ENCODE assay signal across 8 cellular contexts in the genomic region with DNA sequence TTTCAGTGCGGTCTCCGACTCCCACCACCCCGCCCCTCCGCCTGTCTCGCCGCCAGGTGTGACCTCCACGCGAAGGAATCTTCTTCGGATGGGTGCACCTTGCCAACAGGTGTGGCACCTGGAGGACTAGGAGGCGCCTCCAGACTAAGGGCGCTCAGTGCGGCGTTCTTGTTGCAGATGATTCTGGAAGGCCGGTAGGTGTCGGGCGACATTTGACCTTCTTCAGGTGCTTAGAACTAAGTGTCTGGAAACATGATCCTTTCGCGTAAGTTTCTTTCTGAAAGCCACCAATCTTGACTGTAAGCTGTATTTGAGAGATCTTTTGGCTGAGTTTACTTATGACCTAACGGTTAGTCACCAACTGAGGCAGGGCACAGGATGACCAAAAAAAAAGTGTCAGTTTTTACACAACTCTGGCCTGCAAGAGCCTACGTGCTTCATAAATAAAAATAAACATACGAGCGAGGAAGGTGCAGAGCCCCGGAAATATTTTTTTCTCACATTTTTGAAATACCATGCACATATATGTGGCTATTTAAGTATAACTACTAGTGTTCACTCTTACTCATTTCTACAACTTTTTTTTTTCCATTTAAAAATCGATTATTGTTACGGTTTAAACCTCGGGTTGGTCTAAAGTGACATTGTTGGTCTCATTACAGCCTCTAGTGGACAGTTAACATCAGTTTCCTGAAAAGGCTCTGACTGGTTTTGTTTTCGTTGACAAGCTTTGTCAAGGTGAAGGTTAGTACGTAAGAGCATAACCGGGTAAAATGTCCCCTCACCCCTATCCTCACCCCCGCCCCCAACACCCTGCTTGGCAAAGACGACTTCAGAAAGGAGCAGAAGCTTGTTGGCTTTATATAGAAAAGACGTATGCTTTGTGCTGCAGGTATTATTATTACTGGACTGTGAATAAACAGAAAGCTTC. TPM values are rescaled to one million over a fixed set of nuclear protein-coding genes. Genes with fewer than 3 reads are reported as not detected.
DNase-seq lines count a peak whose midpoint lies in the region; ATAC-seq and TF ChIP-seq lines count a peak whose summit lies in the region.

No MANE protein-coding gene starts in this region.

- no peaks in the 10 kb centered on the region for H3K9me3 ChIP-seq in osteoblast (ENCODE audit: low read depth, low read length)

- TF ChIP-seq CTCF in osteoblast (IDR thresholded peaks at IDR 0.05; ENCODE audit: extremely low read depth, low read depth, low read length): peak; percentile 79

- peaks cover 60% of the 10 kb centered on the region for H3K4me1 ChIP-seq in osteoblast (ENCODE audit: insufficient read depth, low read length)

- H4K20me1 ChIP-seq in osteoblast (ENCODE audit: insufficient read depth, low read length): peaks cover 6% of the 10 kb centered on the region

- peaks cover 53% of the 10 kb centered on the region for H3K4me1 Mint-ChIP-seq in activated naive CD4-positive, alpha-beta T cell treated with anti-CD3 and anti-CD28 coated beads for 36 hours (ENCODE audit: low read depth)

- H3K4me2 ChIP-seq in osteoblast (ENCODE audit: insufficient read depth, low read length): peak overlapping the region; percentile 99

- peak overlapping the region; percentile 85 for H3K27ac Mint-ChIP-seq in activated naive CD4-positive, alpha-beta T cell treated with anti-CD3 and anti-CD28 coated beads for 36 hours

- peak overlapping the region; percentile 94 for H3K27ac ChIP-seq in osteoblast (ENCODE audit: low read depth, low read length)

- H3K36me3 ChIP-seq in osteoblast (ENCODE audit: insufficient read depth, low read length): no peaks in the 10 kb centered on the region

- H3K9me3 Mint-ChIP-seq in activated naive CD4-positive, alpha-beta T cell treated with anti-CD3 and anti-CD28 coated beads for 36 hours: no peaks in the 10 kb centered on the region

- H3K36me3 Mint-ChIP-seq in activated naive CD4-positive, alpha-beta T cell treated with anti-CD3 and anti-CD28 coated beads for 36 hours (ENCODE audit: low read depth): no peaks in the 10 kb centered on the region

- H3K27me3 Mint-ChIP-seq in activated naive CD4-positive, alpha-beta T cell treated with anti-CD3 and anti-CD28 coated beads for 36 hours (ENCODE audit: low read depth): no peaks in the 10 kb centered on the region

- H3K4me3 ChIP-seq in osteoblast (ENCODE audit: insufficient read depth, low read length): peak overlapping the region; percentile 91

- intact Hi-C loops in activated naive CD4-positive, alpha-beta T cell treated with anti-CD3 and anti-CD28 coated beads for 36 hours (cut with micrococcal nuclease): loop anchor here (1.0 to 10.0 kb wide), 7 partner anchors 252 to 1392 kb away; a partner anchor contains a TSS

- ATAC-seq in GM19438 (IDR thresholded peaks at IDR 0.05; ENCODE audit: low read depth, unreplicated experiment): peak; percentile 3

- H2AFZ ChIP-seq in osteoblast (ENCODE audit: low read length): peak overlapping the region; percentile 88

- peak overlapping the region; percentile 98 for H3K4me3 Mint-ChIP-seq in activated naive CD4-positive, alpha-beta T cell treated with anti-CD3 and anti-CD28 coated beads for 36 hours

- peak; percentile 45 for DNase-seq in COR-L47 (lab: John Stamatoyannopoulos, UW)
- DNase-seq in HT1080 (ENCODE audit: low read depth): peak; percentile 95
- peak; percentile 7 for DNase-seq in SHP77 treated with DMSO at 0.1 percent for 48 hours (lab: John Stamatoyannopoulos, UW)
- peak; percentile 64 for DNase-seq in activated naive CD4-positive, alpha-beta T cell treated with anti-CD3 and anti-CD28 coated beads for 36 hours
- DNase-seq in globus pallidus (ENCODE audit: low spot score): peak; percentile 71
- DNase-seq in osteoblast (ENCODE audit: insufficient read length, low spot score, missing footprints): peak; percentile 98
- no peak for DNase-seq in ureter (ENCODE audit: low spot score)

- CTCF ChIA-PET in activated naive CD4-positive, alpha-beta T cell treated with anti-CD3 and anti-CD28 coated beads for 36 hours (lab: Charles Lee): interaction anchor here (0.7 to 6.0 kb wide), 43 partner anchors 9 to 445 kb away, joined by 3 to 87 read pairs (median 4); no protein-coding TSS in a partner anchor

- peaks cover 22% of the 10 kb centered on the region for H3K79me2 ChIP-seq in osteoblast (ENCODE audit: insufficient read depth, low read length)

- no peaks in the 10 kb centered on the region for H3K27me3 ChIP-seq in osteoblast (ENCODE audit: insufficient read depth, low read length)

RNA-seq across cellular contexts. Expression of a gene that starts 1.6 kb away (rescaled TPM):
- total RNA-seq in HT1080 (2014; rRNA removed; shearing (Covaris generic)): 10.3 and 10.4 TPM in 2 replicates
- 11.3 and 14.1 TPM in 2 replicates for polyA plus RNA-seq in HT1080 (2015; cell fraction: cytosol; rRNA removed)
- 26.6 and 27.5 TPM in 2 replicates for polyA plus RNA-seq in HT1080 (2015; cell fraction: nucleus; rRNA removed)
- 10 to 100 TPM in 1 of 2 experiments, 1 to 10 TPM in 1; 9.4 to 12.7 TPM for total RNA-seq in activated naive CD4-positive, alpha-beta T cell treated with anti-CD3 and anti-CD28 coated beads for 36 hours
- total RNA-seq in osteoblast (44.2 and 48.5 TPM in 2 replicates), ureter (63.7 TPM)
